In the genomic region with DNA sequence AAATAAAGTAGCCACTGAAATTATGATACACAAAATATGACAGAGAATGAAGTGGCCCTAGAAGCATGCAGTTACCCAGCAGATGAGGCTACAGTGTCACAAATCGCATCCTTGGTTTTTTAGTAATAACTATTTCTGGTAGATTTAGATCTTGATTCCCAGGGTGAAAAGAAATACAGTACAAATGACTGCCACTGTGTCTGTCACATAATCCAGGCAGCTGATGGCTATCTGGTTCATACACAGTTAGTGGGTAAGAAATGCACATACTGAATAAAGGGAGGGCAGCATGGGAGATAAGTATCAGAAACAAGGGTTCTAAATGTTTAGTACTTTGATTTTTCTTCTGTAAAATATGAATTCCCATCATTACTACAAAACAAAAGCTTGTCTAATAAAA, we compare ENCODE assay signal across 20 cellular contexts. TPM values are rescaled to one million over a fixed set of nuclear protein-coding genes. Genes with fewer than 3 reads are reported as not detected.
DNase-seq lines count a peak whose midpoint lies in the region; ATAC-seq, FAIRE-seq and TF ChIP-seq lines count a peak whose summit lies in the region.
"Had no signal": no experiment of that assay in that cellular context is flagged by ENCODE, and none has a peak within 500 bp of the region (broad histone marks: within the 10 kb centered on the region; RNA-seq: fewer than 3 reads in every experiment).

No MANE protein-coding gene starts in this region.

- H3K4me3 Mint-ChIP-seq in activated T-cell treated with anti-CD3 and anti-CD28 coated beads, Interleukin-2, amount 50 U/mL, for 24 hours: no peak overlapping the region
- H3K4me3 Mint-ChIP-seq in activated T-cell treated with anti-CD3 and anti-CD28 coated beads, Interleukin-2, amount 50 U/mL, for 4 hours: no peak overlapping the region
- H3K4me3 Mint-ChIP-seq in CD4-positive, alpha-beta T cell: no peak overlapping the region
- H3K4me3 Mint-ChIP-seq: CD8-positive, alpha-beta T cell; H9; IgD-negative memory B cell had no signal

- TF ChIP-seq EP300 in K562 (IDR thresholded peaks at IDR 0.05; ENCODE audit: low read length): no peak

- no TSS peak for BruUV-seq in K562 (replicated peaks; lab: Mats Ljungman, UMichigan)

- no peaks in the 10 kb centered on the region for H3K79me2 ChIP-seq in K562 (ENCODE audit: control insufficient read depth, insufficient read depth, low read length)

- ATAC-seq in activated T-cell treated with anti-CD3 and anti-CD28 coated beads, Interleukin-2, amount 50 U/mL, for 4 hours: no peak
- ATAC-seq in CD4-positive, alpha-beta T cell (ENCODE audit: poor library complexity): no peak
- no peak for ATAC-seq in K562
- ATAC-seq in left lung: no peak
- ATAC-seq: CD8-positive, alpha-beta T cell; GM12878; HepG2 had no signal

- no peaks in the 10 kb centered on the region for H4K20me1 ChIP-seq in K562 (replicated peaks; ENCODE audit: control insufficient read depth, insufficient read depth, low read length)

- CTCF ChIA-PET in CD4-positive, alpha-beta T cell (lab: Charles Lee): no interaction called here
- CTCF ChIA-PET in K562 (lab: Yijun Ruan, JAX; ENCODE audit: low intra/inter-chr PET ratio): no interaction called here

- no peak overlapping the region for H3K9ac ChIP-seq in K562 (ENCODE audit: insufficient read depth in 1 of 2, low read depth in 2 of 2, low read length in 2 of 2)

- H3K9me1 ChIP-seq in K562 (ENCODE audit: control insufficient read depth, insufficient read depth, low read length): no peaks in the 10 kb centered on the region

- no peak for DNase-seq in activated T-cell treated with anti-CD3 and anti-CD28 coated beads, Interleukin-2, amount 50 U/mL, for 24 hours
- DNase-seq in activated T-cell treated with anti-CD3 and anti-CD28 coated beads, Interleukin-2, amount 50 U/mL, for 4 hours: no peak
- no peak for DNase-seq in CD4-positive, alpha-beta T cell
- DNase-seq in K562 (ENCODE audit: extremely low read depth in 1 of 4, low spot score in 3 of 4) (no peak), left lung (no peak)
- no peak for DNase-seq in central memory CD4-positive, alpha-beta T cell
- DNase-seq: ACHN; Calu3; CD8-positive, alpha-beta T cell; DMS 273 treated with DMSO at 0.1 percent for 48 hours; DMS53; DND-41; EL; GOT3; H9 had no signal

- peaks cover 69% of the 10 kb centered on the region for H3K36me3 Mint-ChIP-seq in activated T-cell treated with anti-CD3 and anti-CD28 coated beads, Interleukin-2, amount 50 U/mL, for 24 hours (ENCODE audit: low read depth)
- peaks cover 16% of the 10 kb centered on the region for H3K36me3 Mint-ChIP-seq in activated T-cell treated with anti-CD3 and anti-CD28 coated beads, Interleukin-2, amount 50 U/mL, for 4 hours (ENCODE audit: insufficient read depth)
- H3K36me3 Mint-ChIP-seq in CD4-positive, alpha-beta T cell (ENCODE audit: low read depth): peaks cover 39% of the 10 kb centered on the region

- no peak overlapping the region for H3K4me2 ChIP-seq in K562 (ENCODE audit: insufficient read depth, low read length)

- H3K4me3 ChIP-seq in K562 (no peak overlapping the region), left lung (no peak overlapping the region)
- H3K4me3 ChIP-seq: GM12878 had no signal

- H3K4me1 Mint-ChIP-seq in activated T-cell treated with anti-CD3 and anti-CD28 coated beads, Interleukin-2, amount 50 U/mL, for 24 hours (ENCODE audit: low read depth): peaks cover 17% of the 10 kb centered on the region
- H3K4me1 Mint-ChIP-seq in activated T-cell treated with anti-CD3 and anti-CD28 coated beads, Interleukin-2, amount 50 U/mL, for 4 hours (ENCODE audit: low read depth): peaks cover 18% of the 10 kb centered on the region
- peaks cover 11% of the 10 kb centered on the region for H3K4me1 Mint-ChIP-seq in CD4-positive, alpha-beta T cell (ENCODE audit: low read depth)
- H3K4me1 Mint-ChIP-seq: H9 had no signal

- no peaks in the 10 kb centered on the region for H3K4me1 ChIP-seq in K562 (replicated peaks in 1 of 2; ENCODE audit: control insufficient read depth in 2 of 2, insufficient read depth in 2 of 2, low read length in 2 of 2)
- H3K4me1 ChIP-seq in left lung: no peaks in the 10 kb centered on the region

- no peak for TF ChIP-seq RAD21 in K562 (CRISPR knock-in tag; conservative IDR thresholded peaks at IDR 0.05 in 1 of 2, IDR thresholded peaks at IDR 0.05 in 1 of 2)

- intact Hi-C loops in CD4-positive, alpha-beta T cell (cut with DNase I, micrococcal nuclease): no loop called here
- intact Hi-C loops in K562 (cut with micrococcal nuclease): no loop called here
- intact Hi-C loops in left lung (cut with DNase I): no loop called here

- no peak for TF ChIP-seq CTCF in CD4-positive, alpha-beta T cell (IDR thresholded peaks at IDR 0.05)
- TF ChIP-seq CTCF in K562 (IDR thresholded peaks at IDR 0.05 in 2 of 3, conservative IDR thresholded peaks at IDR 0.05 in 1 of 3; ENCODE audit: insufficient read depth in 2 of 3, low read depth in 1 of 3, low read length in 3 of 3) (no peak), left lung (IDR thresholded peaks at IDR 0.05) (no peak)

- H3K27me3 Mint-ChIP-seq in activated T-cell treated with anti-CD3 and anti-CD28 coated beads, Interleukin-2, amount 50 U/mL, for 24 hours: no peaks in the 10 kb centered on the region
- H3K27me3 Mint-ChIP-seq in activated T-cell treated with anti-CD3 and anti-CD28 coated beads, Interleukin-2, amount 50 U/mL, for 4 hours (ENCODE audit: low read depth): no peaks in the 10 kb centered on the region
- no peaks in the 10 kb centered on the region for H3K27me3 Mint-ChIP-seq in CD4-positive, alpha-beta T cell
- H3K27me3 Mint-ChIP-seq: IgD-negative memory B cell had no signal

- FAIRE-seq in K562 (lab: Jason Lieb, UNC): peak; percentile 60
- FAIRE-seq: A204.1, GM12878, HepG2 had no signal

- in situ Hi-C loops in K562 (cut with MboI): no loop called here

- peak overlapping the region; percentile 53 for H3K27ac Mint-ChIP-seq in activated T-cell treated with anti-CD3 and anti-CD28 coated beads, Interleukin-2, amount 50 U/mL, for 24 hours
- peak overlapping the region; percentile 5 for H3K27ac Mint-ChIP-seq in CD4-positive, alpha-beta T cell
- H3K27ac Mint-ChIP-seq: CD8-positive, alpha-beta T cell; H9 had no signal

- no peaks in the 10 kb centered on the region for H3K9me3 Mint-ChIP-seq in activated T-cell treated with anti-CD3 and anti-CD28 coated beads, Interleukin-2, amount 50 U/mL, for 24 hours
- H3K9me3 Mint-ChIP-seq in activated T-cell treated with anti-CD3 and anti-CD28 coated beads, Interleukin-2, amount 50 U/mL, for 4 hours: no peaks in the 10 kb centered on the region
- no peaks in the 10 kb centered on the region for H3K9me3 Mint-ChIP-seq in CD4-positive, alpha-beta T cell
- H3K9me3 Mint-ChIP-seq: CD8-positive, alpha-beta T cell; H9; IgD-negative memory B cell had no signal

- no peak overlapping the region for H2AFZ ChIP-seq in K562 (ENCODE audit: low read depth, low read length)

- H3K9me3 ChIP-seq in CD4-positive, alpha-beta T cell (ENCODE audit: control insufficient read depth, low read length): no peaks in the 10 kb centered on the region
- H3K9me3 ChIP-seq in K562 (replicated peaks; ENCODE audit: control insufficient read depth, insufficient read depth, low read depth, low read length) (no peaks in the 10 kb centered on the region), left lung (no peaks in the 10 kb centered on the region)

- H3K27ac ChIP-seq in CD4-positive, alpha-beta T cell (ENCODE audit: low read depth, low read length): no peak overlapping the region
- H3K27ac ChIP-seq in K562 (ENCODE audit: extremely low read depth, low read depth, low read length): no peak overlapping the region
- H3K27ac ChIP-seq in left lung: no peak overlapping the region
- H3K27ac ChIP-seq: C4-2B had no signal

- 100% methylated on average over 1 of the region's 1 CpG for WGBS in K562 (ENCODE audit: insufficient coverage, low coverage, missing lambda C conversion rate)

- no peaks in the 10 kb centered on the region for H3K27me3 ChIP-seq in CD4-positive, alpha-beta T cell (ENCODE audit: control insufficient read depth, insufficient read depth, low read length)
- no peaks in the 10 kb centered on the region for H3K27me3 ChIP-seq in K562 (ENCODE audit: control insufficient read depth in 2 of 2, insufficient read depth in 2 of 2, low read length in 2 of 2)
- no peaks in the 10 kb centered on the region for H3K27me3 ChIP-seq in left lung

- POLR2A ChIA-PET in CD4-positive, alpha-beta T cell (lab: Charles Lee): interaction anchor here (0.6 kb wide), 1 partner anchor 1128 kb away, joined by 4 read pairs; no protein-coding TSS in a partner anchor
- POLR2A ChIA-PET in K562 (lab: Yijun Ruan, JAX): interaction anchor here (0.5 kb wide), 1 partner anchor 189 kb away, joined by 3 read pairs; no protein-coding TSS in a partner anchor

- TF ChIP-seq POLR2A in K562 (conservative IDR thresholded peaks at IDR 0.05): no peak

- peaks cover 40% of the 10 kb centered on the region; the same call in 2 of the 3 replicates for H3K36me3 ChIP-seq in K562 (ENCODE audit: control insufficient read depth, insufficient read depth, low read length)
- H3K36me3 ChIP-seq in left lung: peaks cover 0 to 44% of the 10 kb centered on the region in 2 donors

TF ChIP-seq in K562, 482 proteins besides CTCF, POLR2A, EP300 and RAD21 (continues in another document):
- no peak for TF ChIP-seq MBD2 (IDR thresholded peaks at IDR 0.05; ENCODE audit: borderline replicate concordance, low read depth)

RNA-seq across cellular contexts. Expression of a gene that starts 41.5 kb away (rescaled TPM):
- total RNA-seq in activated T-cell treated with anti-CD3 and anti-CD28 coated beads, Interleukin-2, amount 50 U/mL, for 4 hours: 10 to 100 TPM; 17.2 to 24.1 (median 18.6) TPM
- total RNA-seq in CD4-positive, alpha-beta T cell: 1 to 10 TPM; 5.7 to 6.2 TPM
- 32.9 and 66.5 TPM in 2 replicates for total RNA-seq in K562 (2011; cell fraction: chromatin; rRNA removed; ENCODE audit: low replicate concordance)
- total RNA-seq in K562 (2011; cell fraction: nucleolus; rRNA removed): 14.8 and 24.2 TPM in 2 replicates
- 32.3 and 34.4 TPM in 2 replicates for total RNA-seq in K562 (2011; cell fraction: nucleoplasm; rRNA removed)
- total RNA-seq in K562 (2014; rRNA removed) (14.5 and 19.1 TPM in 2 replicates), K562 (2014; rRNA removed; fragmentation: Illumina TruSeq; extraction: Trizol) (27.0 and 28.8 TPM in 2 replicates), K562 (2015; rRNA removed; fragmentation: Illumina TruSeq; extraction: Trizol) (19.3 and 24.6 TPM in 2 replicates), K562 (2021) (15.4 and 17.4 TPM in 2 replicates), left lung (10 to 100 TPM; 10.7 to 10.9 TPM)
- polyA plus RNA-seq in K562 (2011; rRNA removed) (26.5 and 38.2 TPM in 2 replicates), K562 (2014; fragmentation: Illumina TruSeq; extraction: Trizol) (31.4 and 34.4 TPM in 2 replicates), K562 (2014; fragmentation: Nextera tagmentation; extraction: Ambion mirVana) (10 to 100 TPM; 29.1 to 36.1 TPM), K562 (2014; rRNA removed) (19.9 and 27.0 TPM in 2 replicates)
- polyA plus RNA-seq in K562 (2011; cell fraction: cytosol; rRNA removed): 10.9 and 21.8 TPM in 2 replicates
- polyA plus RNA-seq in K562 (2011; cell fraction: nucleus; rRNA removed): 19.6 and 19.8 TPM in 2 replicates
- 17.3 and 17.9 TPM in 2 replicates for polyA plus RNA-seq in K562 (2012)
- 25.6 and 29.4 TPM in 2 replicates for polyA minus RNA-seq in K562 (2011; rRNA and poly(A)+ RNA removed)
- polyA minus RNA-seq in K562 (2011; cell fraction: cytosol; rRNA and poly(A)+ RNA removed): 13.5 and 31.0 TPM in 2 replicates
- polyA minus RNA-seq in K562 (2011; cell fraction: nucleus; rRNA and poly(A)+ RNA removed): 25.7 TPM in 2 replicates
